16 cellular contexts compared by ENCODE assay signal in the genomic region with DNA sequence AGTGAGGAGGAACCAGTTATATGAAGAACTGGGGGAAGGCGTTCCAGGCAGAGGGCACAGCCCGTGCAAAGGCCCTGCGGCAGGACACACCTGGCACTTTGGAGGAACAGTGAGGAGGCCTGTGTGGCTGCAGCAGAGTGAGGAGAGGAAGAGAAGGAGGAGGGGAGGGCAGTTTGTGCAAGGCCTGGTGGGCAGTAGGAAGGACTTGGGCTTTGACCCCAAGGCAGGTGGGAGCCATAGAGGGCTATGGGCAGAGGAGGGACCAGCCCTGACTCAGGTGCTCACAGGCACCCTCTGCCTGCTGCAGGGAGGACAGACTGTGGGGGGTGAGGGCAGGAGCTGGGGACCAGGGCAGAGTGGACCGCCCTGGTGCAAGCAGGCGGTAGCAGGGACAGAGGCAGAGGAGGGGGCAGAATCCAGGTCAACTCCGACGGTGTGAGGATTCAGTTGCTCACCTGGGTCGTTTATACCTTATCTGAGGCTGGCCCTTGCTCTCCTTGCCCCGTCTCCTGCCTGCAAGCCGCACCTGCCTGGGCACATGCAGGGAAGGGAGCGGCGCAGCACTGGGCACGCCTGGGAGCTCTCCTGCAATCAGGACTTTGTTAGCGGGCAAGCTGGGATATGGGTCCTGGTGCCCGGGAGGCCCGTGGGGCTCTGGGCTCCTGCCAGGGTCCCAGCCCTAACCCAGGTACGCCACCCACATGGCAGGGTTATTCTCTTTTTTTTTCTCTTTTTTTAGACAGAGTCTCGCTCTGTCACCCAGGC. TPM values are rescaled to one million over a fixed set of nuclear protein-coding genes. Genes with fewer than 3 reads are reported as not detected.
DNase-seq lines count a peak whose midpoint lies in the region; TF ChIP-seq lines count a peak whose summit lies in the region.
"Had no signal": no experiment of that assay in that cellular context is flagged by ENCODE, and none has a peak within 500 bp of the region (broad histone marks: within the 10 kb centered on the region; RNA-seq: fewer than 3 reads in every experiment).

No MANE protein-coding gene starts in this region.

- no peaks in the 10 kb centered on the region for H3K9me3 ChIP-seq in muscle layer of colon (ENCODE audit: low read length)
- H3K9me3 ChIP-seq in stomach: no peaks in the 10 kb centered on the region
- H3K9me3 ChIP-seq: Caco-2 had no signal

- H3K27ac ChIP-seq in dorsolateral prefrontal cortex (peak overlapping the region in 55 of 59 donors; percentile 19 to 100 (median 99)), muscle layer of colon (ENCODE audit: low read depth, low read length) (peak overlapping the region; percentile 71), stomach (peak overlapping the region; percentile 73 to 100 (median 98))
- H3K27ac ChIP-seq: VCaP had no signal

- TF ChIP-seq CTCF in dorsolateral prefrontal cortex (IDR thresholded peaks at IDR 0.05 in 54 of 56, conservative IDR thresholded peaks at IDR 0.05 in 2 of 56; ENCODE audit: low read depth in 1 of 56, partially characterized antibody in 56 of 56): no peak
- TF ChIP-seq CTCF in stomach (IDR thresholded peaks at IDR 0.05): peak in 1 of 7 experiments; percentile 10
- no peak for TF ChIP-seq CTCF in GM20000 (IDR thresholded peaks at IDR 0.05; ENCODE audit: extremely low read depth, missing control alignments)

- no peak for TF ChIP-seq EP300 in stomach (IDR thresholded peaks at IDR 0.05)

- no peak overlapping the region for H3K9ac ChIP-seq in muscle layer of colon (ENCODE audit: low read length)

- 48 to 78% (median 56%) methylated on average over 14 to 18 of the region's 18 CpGs for WGBS in stomach, 5 donors

- no peak overlapping the region for H3K4me3 ChIP-seq in H7 (ENCODE audit: insufficient read depth, low read depth, low read length)
- no peak overlapping the region for H3K4me3 ChIP-seq in dorsolateral prefrontal cortex
- H3K4me3 ChIP-seq in muscle layer of colon (ENCODE audit: low read depth in 1 of 2, low read length in 2 of 2): no peak overlapping the region
- H3K4me3 ChIP-seq in stomach: no peak overlapping the region

- peaks cover 47% of the 10 kb centered on the region for H3K4me1 ChIP-seq in muscle layer of colon (ENCODE audit: insufficient read depth, low read length)
- H3K4me1 ChIP-seq in stomach: peaks cover 85 to 98% (median 93%) of the 10 kb centered on the region in 4 donors

- TF ChIP-seq POLR2A in stomach (IDR thresholded peaks at IDR 0.05): no peak

- H3K36me3 ChIP-seq in H7 (replicated peaks; ENCODE audit: control insufficient read depth, insufficient read depth, low read length) (no peaks in the 10 kb centered on the region), muscle layer of colon (ENCODE audit: insufficient read depth, low read length) (peaks cover 4% of the 10 kb centered on the region), stomach (peaks cover 0 to 11% (median 7%) of the 10 kb centered on the region in 4 donors)

- peak; percentile 53 for DNase-seq in H7
- DNase-seq in dorsolateral prefrontal cortex: no peak
- DNase-seq in stomach: no peak
- no peak for DNase-seq in GM20000 (ENCODE audit: low spot score)
- DNase-seq in NCI-H2029 (lab: John Stamatoyannopoulos, UW): no peak
- no peak for DNase-seq in NCI-H2081 treated with DMSO at 0.1 percent for 48 hours (lab: John Stamatoyannopoulos, UW)
- no peak for DNase-seq in glomerular visceral epithelial cell (ENCODE audit: extremely low spot score)
- DNase-seq: activated naive CD8-positive, alpha-beta T cell treated with anti-CD3 and anti-CD28 coated beads, Interleukin-2, amount 50 U/mL, for 24 hours; Caco-2; central memory CD4-positive, alpha-beta T cell; effector memory CD4-positive, alpha-beta T cell; NCI-H146; NCI-H446 treated with DMSO at 0.1 percent for 48 hours; T-helper 1 cell had no signal

- no peaks in the 10 kb centered on the region; the same call in 1 of the 2 replicates for H3K27me3 ChIP-seq in H7 (ENCODE audit: control insufficient read depth, insufficient read depth, low read length)
- no peaks in the 10 kb centered on the region for H3K27me3 ChIP-seq in dorsolateral prefrontal cortex
- H3K27me3 ChIP-seq in muscle layer of colon (ENCODE audit: control insufficient read depth in 1 of 2, insufficient read depth in 2 of 2, low read length in 2 of 2): no peaks in the 10 kb centered on the region
- H3K27me3 ChIP-seq in stomach: no peaks in the 10 kb centered on the region

- intact Hi-C loops in dorsolateral prefrontal cortex (cut with DNase I): loop anchor here in 1 of 2 donors (5.0 kb wide), 1 partner anchor 54 kb away; no protein-coding TSS in a partner anchor
- intact Hi-C loops in stomach (cut with DNase I; ENCODE audit: low total_unique reads): no loop called here

RNA-seq across cellular contexts. Expression of a gene that starts 34.8 kb away (rescaled TPM):
- total RNA-seq in H7 (2014; rRNA removed; shearing (Covaris generic)): 1.7 and 2.2 TPM in 2 replicates
- total RNA-seq in dorsolateral prefrontal cortex (100 to 1,000 TPM in 118 of 120 experiments, 10 to 100 TPM in 2; 98.0 to 269 (median 135) TPM), stomach (100 to 1,000 TPM in 2 of 5 donors, 10 to 100 TPM in 3; 32.3 to 251 (median 94.2) TPM)
- polyA plus RNA-seq in stomach: 10 to 100 TPM; 16.7 to 61.5 (median 34.2) TPM

Comparison
In these comparisons a context has a peak if more than half of its experiments do, and no peak if none do; other contexts are left out.
1. RNA of a gene that starts 34.8 kb away (total RNA-seq): 98.0 to 269 TPM in dorsolateral prefrontal cortex and 32.3 to 251 TPM in stomach; 1.7 to 2.2 TPM in H7; every median in the first group is over 10 times any median in the second.
2. Peak in every context shown above with its lines, with median percentiles within 50 percentile points of each other: H3K27ac ChIP-seq.